Comparison of ENCODE assay signal across 20 cellular contexts in the genomic region with DNA sequence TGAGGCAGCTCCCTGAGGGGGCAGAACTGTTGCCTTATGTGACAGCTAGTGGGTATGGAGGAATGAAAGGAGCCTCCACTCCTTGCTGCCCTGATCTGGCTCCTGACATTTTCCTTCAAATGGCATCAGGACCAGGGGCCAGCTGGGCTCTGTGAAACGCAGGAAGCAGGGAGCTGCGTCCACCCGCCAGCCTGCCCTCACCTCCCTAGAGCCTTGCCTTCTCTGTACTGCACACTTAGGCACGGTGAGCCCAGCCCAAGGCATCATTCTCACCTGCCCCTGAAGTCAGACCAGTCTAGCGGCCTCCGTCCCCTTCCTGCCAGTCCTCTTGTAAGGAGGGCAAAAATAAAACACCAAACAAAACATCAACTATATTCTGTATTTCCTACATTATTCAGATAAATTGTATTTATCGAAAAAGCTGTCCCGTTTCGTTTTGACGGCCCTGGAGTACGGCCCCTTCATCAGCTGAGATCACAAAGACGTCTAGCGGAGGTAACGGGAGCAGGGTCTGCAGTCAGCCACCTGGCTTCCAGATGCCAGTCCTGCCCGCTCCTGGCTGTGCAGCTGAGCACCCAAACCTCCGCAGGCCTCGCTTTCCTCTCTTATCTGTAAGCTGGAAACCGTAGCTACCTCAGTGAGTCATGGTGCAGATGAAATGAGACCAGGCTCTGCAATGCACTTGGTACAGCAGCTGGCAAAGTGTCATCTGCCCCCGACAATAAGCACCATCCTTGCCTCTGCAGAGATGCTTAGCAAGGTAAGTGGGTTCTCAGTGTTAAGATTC.
"Had no signal": no experiment of that assay in that cellular context is flagged by ENCODE, and none has a peak within 500 bp of the region (broad histone marks: within the 10 kb centered on the region; RNA-seq: fewer than 3 reads in every experiment).

No MANE protein-coding gene starts in this region.

- H3K27ac ChIP-seq: epithelial cell of prostate, esophagus squamous epithelium, foreskin keratinocyte, hepatocyte, left ventricle myocardium inferior, lower lobe of right lung, psoas muscle, right lobe of liver, tibial artery, upper lobe of left lung, uterus had no signal

- H3K4me2 ChIP-seq: hepatocyte had no signal

- H3K4me3 ChIP-seq: esophagus squamous epithelium, hepatocyte, left ventricle myocardium inferior, lower lobe of right lung, psoas muscle, right lobe of liver, tibial artery, upper lobe of left lung, uterus had no signal

- H3K9me3 ChIP-seq: left ventricle myocardium inferior, lower lobe of right lung, psoas muscle, right lobe of liver, tibial artery, upper lobe of left lung, uterus had no signal

- H3K27me3 ChIP-seq: esophagus squamous epithelium, foreskin keratinocyte, hepatocyte, right lobe of liver, tibial artery, upper lobe of left lung, uterus had no signal

- ATAC-seq: effector memory CD8-positive, alpha-beta T cell; foreskin keratinocyte; left cardiac atrium; lower lobe of right lung; natural killer cell treated with Interleukin-12 subunit alpha and Interleukin-12 subunit beta and Interleukin-15 and Interleukin-18, amount 100 ng/mL, for 72 hours; psoas muscle; stimulated activated effector memory CD8-positive, alpha-beta T cell treated with anti-CD3 and anti-CD28 coated beads, Interleukin-12 subunit alpha, Interleukin-12 subunit beta, amount 100 ng/mL, for 72 hours had no signal

- DNase-seq: effector memory CD8-positive, alpha-beta T cell; esophagus squamous epithelium; foreskin keratinocyte; kidney; left cardiac atrium; left ventricle myocardium inferior; lower lobe of right lung; midbrain; psoas muscle; retina; right lobe of liver; stimulated activated CD4-positive, alpha-beta T cell treated with anti-CD3 and anti-CD28 coated beads, Interleukin-4, amount 100 ng/mL, for 1 hour; stimulated activated CD8-positive, alpha-beta memory T cell treated with anti-CD3 and anti-CD28 coated beads, Interleukin-4, amount 100 ng/mL, for 48 hours; tibial artery; uterus had no signal

- H2AFZ ChIP-seq: hepatocyte had no signal

- H3K4me1 ChIP-seq: foreskin keratinocyte had no signal

- H3K36me3 ChIP-seq: lower lobe of right lung, right lobe of liver, upper lobe of left lung, uterus had no signal
